In genomic region chr2:55123851-55124269, GRCh38 we compare ENCODE assay signal across 18 cellular contexts.
"Had no signal": no experiment of that assay in that cellular context is flagged by ENCODE, and none has a peak within 500 bp of the region (broad histone marks: within the 10 kb centered on the region; RNA-seq: fewer than 3 reads in every experiment).

No MANE protein-coding gene starts in this region.

- H3K36me3 ChIP-seq: ascending aorta, cardiac muscle cell, colonic mucosa, tibial nerve, vagina had no signal

- H3K27me3 ChIP-seq: ascending aorta, cardiac muscle cell, colonic mucosa, hepatocyte, tibial nerve, vagina had no signal

- H3K4me1 ChIP-seq: colonic mucosa had no signal

- H3K9me3 ChIP-seq: colonic mucosa, mucosa of descending colon, vagina had no signal

- H3K27ac ChIP-seq: ascending aorta, cardiac muscle cell, colonic mucosa, hepatocyte, tibial nerve, vagina had no signal

- H3K36me3 Mint-ChIP-seq: activated naive CD8-positive, alpha-beta T cell; naive thymus-derived CD8-positive, alpha-beta T cell had no signal

- DNase-seq: activated CD4-positive, alpha-beta T cell treated with anti-CD3 and anti-CD28 coated beads, Interleukin-2, amount 50 U/mL, for 4 hours; activated effector memory CD4-positive, alpha-beta T cell treated with anti-CD3 and anti-CD28 coated beads, Interleukin-2, amount 50 U/mL, for 16 hours; activated T-cell treated with anti-CD3 and anti-CD28 coated beads, Interleukin-2, amount 50 U/mL, for 4 hours; colonic mucosa; effector CD8-positive, alpha-beta T cell; left colon; mucosa of descending colon; naive thymus-derived CD8-positive, alpha-beta T cell; stimulated activated CD4-positive, alpha-beta T cell treated with anti-CD3 and anti-CD28 coated beads, Interleukin-12 subunit alpha, Interleukin-12 subunit beta, amount 100 ng/mL, for 4 hours; stimulated activated naive CD8-positive, alpha-beta T cell treated with anti-CD3 and anti-CD28 coated beads, Interleukin-15, Interleukin-2, amounts not matched to agents 100 U/mL and 50 U/mL, for 24 hours; T-helper 2 cell had no signal

- H2AFZ ChIP-seq: hepatocyte had no signal

- H3K4me2 ChIP-seq: hepatocyte had no signal

- ATAC-seq: activated T-cell treated with anti-CD3 and anti-CD28 coated beads, Interleukin-2, amount 50 U/mL, for 4 hours; left colon; mucosa of descending colon; naive thymus-derived CD8-positive, alpha-beta T cell; stimulated activated naive CD8-positive, alpha-beta T cell treated with anti-CD3 and anti-CD28 coated beads, Interleukin-15, Interleukin-2, amounts not matched to agents 100 U/mL and 50 U/mL, for 24 hours had no signal

- H3K79me2 ChIP-seq: hepatocyte had no signal

- H3K4me3 Mint-ChIP-seq: activated naive CD8-positive, alpha-beta T cell; activated T-cell treated with anti-CD3 and anti-CD28 coated beads, Interleukin-2, amount 50 U/mL, for 4 hours; naive thymus-derived CD8-positive, alpha-beta T cell had no signal

- H3K27ac Mint-ChIP-seq: activated naive CD8-positive, alpha-beta T cell; naive thymus-derived CD8-positive, alpha-beta T cell had no signal

- H3K4me3 ChIP-seq: ascending aorta, cardiac muscle cell, colonic mucosa, hepatocyte, lung, mucosa of descending colon, tibial nerve, vagina had no signal

- H3K27me3 Mint-ChIP-seq: activated naive CD8-positive, alpha-beta T cell; naive thymus-derived CD8-positive, alpha-beta T cell had no signal

- H3K9me3 Mint-ChIP-seq: activated T-cell treated with anti-CD3 and anti-CD28 coated beads, Interleukin-2, amount 50 U/mL, for 4 hours had no signal
